Comparison of ENCODE assay signal across 14 cellular contexts in genomic region chr14:95465936-95466335, GRCh38.
"Had no signal": no experiment of that assay in that cellular context is flagged by ENCODE, and none has a peak within 500 bp of the region (broad histone marks: within the 10 kb centered on the region; RNA-seq: fewer than 3 reads in every experiment).

No MANE protein-coding gene starts in this region.

- H3K36me3 ChIP-seq: breast epithelium, thyroid gland, uterus had no signal

- H3K9me3 Mint-ChIP-seq: activated naive CD8-positive, alpha-beta T cell treated with anti-CD3 and anti-CD28 coated beads, Interleukin-2, amount 10 ng/mL, durations not matched to agents 7 days and 5 days; nephron had no signal

- H3K9me3 ChIP-seq: breast epithelium, psoas muscle, stomach, thyroid gland, uterus had no signal

- H3K4me3 ChIP-seq: breast epithelium, lung, psoas muscle, stomach, thyroid gland, uterus had no signal

- H3K27me3 ChIP-seq: breast epithelium, stomach, thyroid gland, uterus had no signal

- H3K27ac Mint-ChIP-seq: nephron had no signal

- H3K4me1 ChIP-seq: breast epithelium had no signal

- DNase-seq: activated CD8-positive, alpha-beta memory T cell treated with anti-CD3 and anti-CD28 coated beads for 24 hours; activated gamma-delta T cell; activated naive CD8-positive, alpha-beta T cell treated with anti-CD3 and anti-CD28 coated beads, Interleukin-2, amount 10 ng/mL, durations not matched to agents 7 days and 5 days; aorta; stimulated activated CD4-positive, alpha-beta T cell treated with anti-CD3 and anti-CD28 coated beads, Interleukin-2, amount 100 ng/mL, for 24 hours; stomach; thyroid gland; uterus had no signal

- H3K27ac ChIP-seq: breast epithelium, psoas muscle, stomach, thyroid gland, uterus had no signal

- H3K27me3 Mint-ChIP-seq: activated naive CD8-positive, alpha-beta T cell treated with anti-CD3 and anti-CD28 coated beads, Interleukin-2, amount 10 ng/mL, durations not matched to agents 7 days and 5 days had no signal

- ATAC-seq: esophagus mucosa, psoas muscle, sciatic nerve had no signal

- H3K4me3 Mint-ChIP-seq: activated naive CD8-positive, alpha-beta T cell treated with anti-CD3 and anti-CD28 coated beads, Interleukin-2, amount 10 ng/mL, durations not matched to agents 7 days and 5 days; nephron had no signal
